Comparison of ENCODE assay signal across 1 cellular context in the genomic region with DNA sequence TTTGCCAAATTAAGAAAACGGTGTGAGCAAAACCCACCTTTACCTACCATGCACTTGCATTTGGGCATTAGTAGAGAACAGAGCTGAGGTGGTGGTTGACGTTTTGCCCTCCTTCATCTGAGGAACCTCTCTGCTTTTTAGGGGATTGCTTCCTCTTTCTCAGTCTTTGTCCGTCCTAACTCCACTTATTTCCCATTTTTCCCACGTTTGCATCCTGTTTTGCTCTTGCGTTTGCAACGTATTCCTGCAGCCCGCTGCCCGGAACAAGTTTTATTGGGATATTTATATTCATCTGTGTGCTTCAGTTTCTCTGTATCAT.
TF ChIP-seq lines count a peak whose summit lies in the region.

No MANE protein-coding gene starts in this region.

TF ChIP-seq in HepG2, 621 proteins besides CTCF, POLR2A, EP300 and RAD21 (continued from another document and continues in another):
- TF ChIP-seq MEIS1 (CRISPR knock-in tag; IDR thresholded peaks at IDR 0.05; ENCODE audit: borderline replicate concordance) (0 out of 2 replicates have a peak, but pooled peaks have one; percentile 16), KDM4B (CRISPR knock-in tag; IDR thresholded peaks at IDR 0.05) (0 out of 2 replicates have a peak, but pooled peaks have one; percentile 34), ZBED4 (CRISPR knock-in tag; IDR thresholded peaks at IDR 0.05; ENCODE audit: borderline replicate concordance) (0 out of 2 replicates have a peak, but pooled peaks have one; percentile 17), CBFB (CRISPR knock-in tag; IDR thresholded peaks at IDR 0.05) (0 out of 2 replicates have a peak, but pooled peaks have one; percentile 4), ZFP82 (CRISPR knock-in tag; IDR thresholded peaks at IDR 0.05; ENCODE audit: borderline replicate concordance) (0 out of 2 replicates have a peak, but pooled peaks have one; percentile 70), SNAI1 (CRISPR knock-in tag; IDR thresholded peaks at IDR 0.05; ENCODE audit: borderline replicate concordance) (0 out of 2 replicates have a peak, but pooled peaks have one; percentile 21), REST (IDR thresholded peaks at IDR 0.05; ENCODE audit: borderline replicate concordance in 1 of 2, low read depth in 1 of 2, low read length in 2 of 2) (0 out of 4 replicates have a peak, but pooled peaks of 1 of the 2 experiments have one; percentile 2), NFE2 (CRISPR knock-in tag; IDR thresholded peaks at IDR 0.05) (no peak), BCL6 (CRISPR knock-in tag; IDR thresholded peaks at IDR 0.05) (0 out of 2 replicates have a peak, but pooled peaks have one; percentile 11), ZNF781 (CRISPR knock-in tag; IDR thresholded peaks at IDR 0.05; ENCODE audit: borderline replicate concordance, not compliant biosample characterization) (peak; percentile 7), ZNF143 (CRISPR knock-in tag; IDR thresholded peaks at IDR 0.05) (0 out of 2 replicates have a peak, but pooled peaks have one; percentile 4), GABPA (IDR thresholded peaks at IDR 0.05; ENCODE audit: low read depth, low read length) (no peak), GABPA (CRISPR knock-in tag; IDR thresholded peaks at IDR 0.05; ENCODE audit: low read depth) (peak; percentile 9; the same call in 1 of the 2 replicates), ZNF343 (CRISPR knock-in tag; IDR thresholded peaks at IDR 0.05) (0 out of 2 replicates have a peak, but pooled peaks have one; percentile 0), KAT8 (CRISPR knock-in tag; IDR thresholded peaks at IDR 0.05) (peak; percentile 63; the same call in 1 of the 2 replicates), FOXC1 (CRISPR knock-in tag; IDR thresholded peaks at IDR 0.05; ENCODE audit: borderline replicate concordance) (peak; percentile 18; the same call in 1 of the 2 replicates), ZBTB26 (CRISPR knock-in tag; IDR thresholded peaks at IDR 0.05; ENCODE audit: borderline replicate concordance) (no peak), POGZ (CRISPR knock-in tag; IDR thresholded peaks at IDR 0.05) (no peak), GATAD2A (CRISPR knock-in tag; IDR thresholded peaks at IDR 0.05) (0 out of 2 replicates have a peak, but pooled peaks have one; percentile 5), ZNF414 (CRISPR knock-in tag; IDR thresholded peaks at IDR 0.05) (peak; percentile 18; the same call in 1 of the 2 replicates), ZNF605 (CRISPR knock-in tag; IDR thresholded peaks at IDR 0.05) (no peak), ZNF441 (CRISPR knock-in tag; IDR thresholded peaks at IDR 0.05; ENCODE audit: borderline replicate concordance) (0 out of 2 replicates have a peak, but pooled peaks have one; percentile 9), JUND (CRISPR knock-in tag; IDR thresholded peaks at IDR 0.05) (0 out of 2 replicates have a peak, but pooled peaks have one; percentile 14), ZKSCAN8 (CRISPR knock-in tag; IDR thresholded peaks at IDR 0.05; ENCODE audit: borderline replicate concordance) (no peak), KLF9 (CRISPR knock-in tag; IDR thresholded peaks at IDR 0.05; ENCODE audit: low read depth) (peak; percentile 83; the same call in 1 of the 2 replicates), EED (CRISPR knock-in tag; IDR thresholded peaks at IDR 0.05) (no peak), ZNF354B (CRISPR knock-in tag; IDR thresholded peaks at IDR 0.05) (no peak), ZNF44 (CRISPR knock-in tag; IDR thresholded peaks at IDR 0.05) (0 out of 2 replicates have a peak, but pooled peaks have one; percentile 7), SALL2 (CRISPR knock-in tag; IDR thresholded peaks at IDR 0.05) (0 out of 2 replicates have a peak, but pooled peaks have one; percentile 48), ZHX1 (CRISPR knock-in tag; IDR thresholded peaks at IDR 0.05; ENCODE audit: low read depth) (no peak), RELA (CRISPR knock-in tag; IDR thresholded peaks at IDR 0.05) (0 out of 2 replicates have a peak, but pooled peaks have one; percentile 10), CCDC6 (CRISPR knock-in tag; IDR thresholded peaks at IDR 0.05) (peak; percentile 18; the same call in 1 of the 2 replicates)
- TF ChIP-seq, protein P1, sequence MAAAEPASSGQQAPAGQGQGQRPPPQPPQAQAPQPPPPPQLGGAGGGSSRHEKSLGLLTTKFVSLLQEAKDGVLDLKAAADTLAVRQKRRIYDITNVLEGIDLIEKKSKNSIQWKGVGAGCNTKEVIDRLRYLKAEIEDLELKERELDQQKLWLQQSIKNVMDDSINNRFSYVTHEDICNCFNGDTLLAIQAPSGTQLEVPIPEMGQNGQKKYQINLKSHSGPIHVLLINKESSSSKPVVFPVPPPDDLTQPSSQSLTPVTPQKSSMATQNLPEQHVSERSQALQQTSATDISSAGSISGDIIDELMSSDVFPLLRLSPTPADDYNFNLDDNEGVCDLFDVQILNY (CRISPR knock-in tag; conservative IDR thresholded peaks at IDR 0.05): no peak
- TF ChIP-seq, protein P2, sequence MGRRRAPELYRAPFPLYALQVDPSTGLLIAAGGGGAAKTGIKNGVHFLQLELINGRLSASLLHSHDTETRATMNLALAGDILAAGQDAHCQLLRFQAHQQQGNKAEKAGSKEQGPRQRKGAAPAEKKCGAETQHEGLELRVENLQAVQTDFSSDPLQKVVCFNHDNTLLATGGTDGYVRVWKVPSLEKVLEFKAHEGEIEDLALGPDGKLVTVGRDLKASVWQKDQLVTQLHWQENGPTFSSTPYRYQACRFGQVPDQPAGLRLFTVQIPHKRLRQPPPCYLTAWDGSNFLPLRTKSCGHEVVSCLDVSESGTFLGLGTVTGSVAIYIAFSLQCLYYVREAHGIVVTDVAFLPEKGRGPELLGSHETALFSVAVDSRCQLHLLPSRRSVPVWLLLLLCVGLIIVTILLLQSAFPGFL (CRISPR knock-in tag; IDR thresholded peaks at IDR 0.05): no peak
- TF ChIP-seq, protein P3, sequence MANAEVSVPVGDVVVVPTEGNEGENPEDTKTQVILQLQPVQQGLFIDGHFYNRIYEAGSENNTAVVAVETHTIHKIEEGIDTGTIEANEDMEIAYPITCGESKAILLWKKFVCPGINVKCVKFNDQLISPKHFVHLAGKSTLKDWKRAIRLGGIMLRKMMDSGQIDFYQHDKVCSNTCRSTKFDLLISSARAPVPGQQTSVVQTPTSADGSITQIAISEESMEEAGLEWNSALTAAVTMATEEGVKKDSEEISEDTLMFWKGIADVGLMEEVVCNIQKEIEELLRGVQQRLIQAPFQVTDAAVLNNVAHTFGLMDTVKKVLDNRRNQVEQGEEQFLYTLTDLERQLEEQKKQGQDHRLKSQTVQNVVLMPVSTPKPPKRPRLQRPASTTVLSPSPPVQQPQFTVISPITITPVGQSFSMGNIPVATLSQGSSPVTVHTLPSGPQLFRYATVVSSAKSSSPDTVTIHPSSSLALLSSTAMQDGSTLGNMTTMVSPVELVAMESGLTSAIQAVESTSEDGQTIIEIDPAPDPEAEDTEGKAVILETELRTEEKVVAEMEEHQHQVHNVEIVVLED (CRISPR knock-in tag; IDR thresholded peaks at IDR 0.05; ENCODE audit: borderline replicate concordance): peak; percentile 13; the same call in 1 of the 2 replicates
- TF ChIP-seq, protein P4, sequence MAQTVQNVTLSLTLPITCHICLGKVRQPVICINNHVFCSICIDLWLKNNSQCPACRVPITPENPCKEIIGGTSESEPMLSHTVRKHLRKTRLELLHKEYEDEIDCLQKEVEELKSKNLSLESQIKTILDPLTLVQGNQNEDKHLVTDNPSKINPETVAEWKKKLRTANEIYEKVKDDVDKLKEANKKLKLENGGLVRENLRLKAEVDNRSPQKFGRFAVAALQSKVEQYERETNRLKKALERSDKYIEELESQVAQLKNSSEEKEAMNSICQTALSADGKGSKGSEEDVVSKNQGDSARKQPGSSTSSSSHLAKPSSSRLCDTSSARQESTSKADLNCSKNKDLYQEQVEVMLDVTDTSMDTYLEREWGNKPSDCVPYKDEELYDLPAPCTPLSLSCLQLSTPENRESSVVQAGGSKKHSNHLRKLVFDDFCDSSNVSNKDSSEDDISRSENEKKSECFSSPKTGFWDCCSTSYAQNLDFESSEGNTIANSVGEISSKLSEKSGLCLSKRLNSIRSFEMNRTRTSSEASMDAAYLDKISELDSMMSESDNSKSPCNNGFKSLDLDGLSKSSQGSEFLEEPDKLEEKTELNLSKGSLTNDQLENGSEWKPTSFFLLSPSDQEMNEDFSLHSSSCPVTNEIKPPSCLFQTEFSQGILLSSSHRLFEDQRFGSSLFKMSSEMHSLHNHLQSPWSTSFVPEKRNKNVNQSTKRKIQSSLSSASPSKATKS (CRISPR knock-in tag; IDR thresholded peaks at IDR 0.05): no peak
